In genomic region chr22:18893775-18894174, GRCh38 we compare ENCODE assay signal across 5 cellular contexts. TPM values are rescaled to one million over a fixed set of nuclear protein-coding genes. Genes with fewer than 3 reads are reported as not detected.
"Had no signal": no experiment of that assay in that cellular context is flagged by ENCODE, and none has a peak within 500 bp of the region (broad histone marks: within the 10 kb centered on the region; RNA-seq: fewer than 3 reads in every experiment).

No MANE protein-coding gene starts in this region.

RNA-seq across cellular contexts. Expression of gene PRODH, which starts 42.3 kb away (rescaled TPM):
- total RNA-seq: dermis microvascular lymphatic vessel endothelial cell, endothelial cell of umbilical vein, fibroblast of lung, fibroblast of villous mesenchyme, glomerular endothelial cell had no signal
- polyA plus RNA-seq: endothelial cell of umbilical vein had no signal
